In genomic region chrY:7769790-7770375, GRCh38 we compare ENCODE assay signal across 15 cellular contexts.
DNase-seq lines count a peak whose midpoint lies in the region; ATAC-seq and TF ChIP-seq lines count a peak whose summit lies in the region.
"Had no signal": no experiment of that assay in that cellular context is flagged by ENCODE, and none has a peak within 500 bp of the region (broad histone marks: within the 10 kb centered on the region; RNA-seq: fewer than 3 reads in every experiment).

No MANE protein-coding gene starts in this region.

- TF ChIP-seq CTCF in RWPE2 (IDR thresholded peaks at IDR 0.05; ENCODE audit: poor library complexity, severe bottlenecking) (no peak), fibroblast of pulmonary artery (IDR thresholded peaks at IDR 0.05; ENCODE audit: low read length, missing control alignments) (no peak), Calu3 (IDR thresholded peaks at IDR 0.05; ENCODE audit: unreplicated experiment) (no peak), prostate gland (IDR thresholded peaks at IDR 0.05) (no peak)

- intact Hi-C loops in Calu3 (cut with micrococcal nuclease; ENCODE audit: unreplicated experiment) (no loop called here), prostate gland (cut with DNase I) (no loop called here)

- DNase-seq in ELR (ENCODE audit: low read depth) (peak; percentile 2), RWPE2 (ENCODE audit: low spot score) (peak; percentile 72), fibroblast of pulmonary artery (ENCODE audit: low read depth) (peak; percentile 87), skeletal muscle cell (ENCODE audit: low read depth) (peak; percentile 33), Calu3 (no peak), NOMO-1 (lab: John Stamatoyannopoulos, UW; ENCODE audit: unreplicated experiment in 2 of 2) (no peak), prostate gland (ENCODE audit: low spot score) (no peak)
- DNase-seq: AML-193, COR-L47, NCI-H187 treated with DMSO at 0.1 percent for 48 hours, NCI-H446, NCI-H748 treated with DMSO at 0.1 percent for 48 hours, PC-9 had no signal

- H3K9me3 ChIP-seq in RWPE2 (ENCODE audit: severe bottlenecking), result no peaks in the 10 kb centered on the region
- no peaks in the 10 kb centered on the region for H3K9me3 ChIP-seq in prostate gland

- no peak for TF ChIP-seq POLR2A in prostate gland (IDR thresholded peaks at IDR 0.05)

- WGBS in prostate gland, result 89% methylated on average over 1 of the region's 1 CpG

- no peaks in the 10 kb centered on the region for H3K27me3 Mint-ChIP-seq in Calu3 (ENCODE audit: unreplicated experiment)

- ATAC-seq in RWPE2 (ENCODE audit: low read depth) (peak; percentile 95), GM21619 (IDR thresholded peaks at IDR 0.05; ENCODE audit: unreplicated experiment) (no peak)

- peaks cover 30% of the 10 kb centered on the region for H3K4me1 ChIP-seq in RWPE2 (ENCODE audit: insufficient read depth, poor library complexity, severe bottlenecking)
- no peaks in the 10 kb centered on the region for H3K4me1 ChIP-seq in prostate gland (replicated peaks)

- H3K4me3 ChIP-seq in RWPE2 (ENCODE audit: severe bottlenecking) (no peak overlapping the region), fibroblast of pulmonary artery (replicated peaks; ENCODE audit: low read depth, low read length) (no peak overlapping the region), skeletal muscle cell (ENCODE audit: low read depth, low read length) (no peak overlapping the region), prostate gland (no peak overlapping the region)
- H3K4me3 ChIP-seq: PC-9 had no signal

- no TSS peak for BruUV-seq in Calu3 (replicated peaks; lab: Mats Ljungman, UMichigan)

- H3K27ac Mint-ChIP-seq in Calu3 (ENCODE audit: unreplicated experiment), result no peak overlapping the region
- H3K27ac Mint-ChIP-seq: CD14-positive monocyte had no signal

- H3K36me3 Mint-ChIP-seq in Calu3 (ENCODE audit: insufficient read depth, unreplicated experiment), result no peaks in the 10 kb centered on the region
- H3K36me3 Mint-ChIP-seq: CD14-positive monocyte had no signal

- H3K27me3 ChIP-seq in RWPE2 (ENCODE audit: insufficient read depth, poor library complexity, severe bottlenecking), result no peaks in the 10 kb centered on the region
- no peaks in the 10 kb centered on the region for H3K27me3 ChIP-seq in prostate gland (replicated peaks; ENCODE audit: insufficient read depth)

- no peak overlapping the region for H3K4me3 Mint-ChIP-seq in Calu3 (ENCODE audit: low read depth, unreplicated experiment)
- H3K4me3 Mint-ChIP-seq: CD14-positive monocyte had no signal

- H3K4me1 Mint-ChIP-seq in Calu3 (ENCODE audit: low read depth, unreplicated experiment), result no peaks in the 10 kb centered on the region

- peak overlapping the region; percentile 90 for H3K27ac ChIP-seq in RWPE2 (ENCODE audit: poor library complexity, severe bottlenecking)
- no peak overlapping the region for H3K27ac ChIP-seq in prostate gland
- H3K27ac ChIP-seq: PC-9 had no signal

- H3K9me3 Mint-ChIP-seq in Calu3 (ENCODE audit: low read depth, unreplicated experiment), result no peaks in the 10 kb centered on the region
- H3K9me3 Mint-ChIP-seq: CD14-positive monocyte had no signal

- CTCF ChIA-PET in Calu3 (lab: Charles Lee), result no interaction called here

- H3K36me3 ChIP-seq in RWPE2 (ENCODE audit: low read depth), result no peaks in the 10 kb centered on the region
- no peaks in the 10 kb centered on the region for H3K36me3 ChIP-seq in prostate gland

Comparison
In these comparisons a context has a peak if more than half of its experiments do, and no peak if none do; other contexts are left out.
1. DNase-seq: peak in ELR (single experiment), RWPE2 (single experiment), fibroblast of pulmonary artery (single experiment) and skeletal muscle cell (single experiment); none in Calu3 (single experiment), NOMO-1 (0 of 2) and prostate gland (single experiment).